In genomic region chr9:127557998-127558546, GRCh38 we compare ENCODE assay signal across 10 cellular contexts. TPM values are rescaled to one million over a fixed set of nuclear protein-coding genes. Genes with fewer than 3 reads are reported as not detected.
A peak's percentile ranks its signal among the peaks of the same experiment; 100 is the strongest.
DNase-seq lines count a peak whose midpoint lies in the region; ATAC-seq and TF ChIP-seq lines count a peak whose summit lies in the region.
"Had no signal": no experiment of that assay in that cellular context is flagged by ENCODE, and none has a peak within 500 bp of the region (broad histone marks: within the 10 kb centered on the region; RNA-seq: fewer than 3 reads in every experiment).

No MANE protein-coding gene starts in this region.

- H3K9me3 ChIP-seq in gastroesophageal sphincter (no peaks in the 10 kb centered on the region), smooth muscle cell (replicated peaks; ENCODE audit: low read depth) (no peaks in the 10 kb centered on the region)

- H3K9ac ChIP-seq in smooth muscle cell (ENCODE audit: low read depth): peak overlapping the region; percentile 33

- H3K27me3 ChIP-seq in gastroesophageal sphincter (no peaks in the 10 kb centered on the region), smooth muscle cell (ENCODE audit: low read depth) (no peaks in the 10 kb centered on the region)

- TF ChIP-seq EP300 in gastroesophageal sphincter (IDR thresholded peaks at IDR 0.05): no peak

- WGBS in gastroesophageal sphincter (ENCODE audit: low coverage in 1 of 2), 2 donors: 38% methylated on average over 6 of the region's 11 CpGs; no CpG with 5 or more reads in 1 of the 2 donors
- WGBS in smooth muscle cell (ENCODE audit: low lambda C conversion rate): 24% methylated on average over 11 of the region's 11 CpGs
- WGBS in lower leg skin, 2 donors: 47 to 58% methylated on average over 11 of the region's 11 CpGs

- peaks cover 10% of the 10 kb centered on the region; the same call in 1 of the 2 replicates for H3K27me3 Mint-ChIP-seq in HFFc6 (ENCODE audit: insufficient read depth)
- H3K27me3 Mint-ChIP-seq in activated CD4-positive, alpha-beta memory T cell treated with anti-CD3 and anti-CD28 coated beads for 36 hours: no peaks in the 10 kb centered on the region

- H3K4me1 ChIP-seq in gastroesophageal sphincter: peaks cover 0 to 94% (median 65%) of the 10 kb centered on the region in 3 donors
- H3K4me1 ChIP-seq in smooth muscle cell (ENCODE audit: low read depth): peaks cover 42% of the 10 kb centered on the region

- H3K4me1 Mint-ChIP-seq in HFFc6 (ENCODE audit: low read depth): peaks cover 100% of the 10 kb centered on the region
- H3K4me1 Mint-ChIP-seq in activated CD4-positive, alpha-beta memory T cell treated with anti-CD3 and anti-CD28 coated beads for 36 hours (ENCODE audit: low read depth): peaks cover 52% of the 10 kb centered on the region

- TF ChIP-seq POLR2A in gastroesophageal sphincter (IDR thresholded peaks at IDR 0.05) (no peak), lower leg skin (IDR thresholded peaks at IDR 0.05) (no peak)

- peak overlapping the region; percentile 70 for H3K4me2 ChIP-seq in smooth muscle cell

- intact Hi-C loops in activated CD4-positive, alpha-beta memory T cell treated with anti-CD3 and anti-CD28 coated beads for 36 hours (cut with micrococcal nuclease): loop anchor here (2.0 kb wide), 1 partner anchor 13 kb away; no protein-coding TSS in a partner anchor
- intact Hi-C loops in lower leg skin (cut with DNase I; ENCODE audit: low total_unique reads): no loop called here

- peaks cover 38% of the 10 kb centered on the region for H3K36me3 Mint-ChIP-seq in HFFc6 (ENCODE audit: low read depth)
- no peaks in the 10 kb centered on the region for H3K36me3 Mint-ChIP-seq in activated CD4-positive, alpha-beta memory T cell treated with anti-CD3 and anti-CD28 coated beads for 36 hours
- H3K36me3 Mint-ChIP-seq: IgD-negative memory B cell had no signal

- no peaks in the 10 kb centered on the region for H3K9me3 Mint-ChIP-seq in HFFc6
- no peaks in the 10 kb centered on the region for H3K9me3 Mint-ChIP-seq in activated CD4-positive, alpha-beta memory T cell treated with anti-CD3 and anti-CD28 coated beads for 36 hours
- H3K9me3 Mint-ChIP-seq: IgD-negative memory B cell had no signal

- H3K27ac ChIP-seq in gastroesophageal sphincter: peak overlapping the region in 3 of 4 donors; percentile 75 to 81 (median 78)
- peak overlapping the region; percentile 98 for H3K27ac ChIP-seq in smooth muscle cell (ENCODE audit: low read depth)

- ATAC-seq in gastroesophageal sphincter (no peak), HG03432 (IDR thresholded peaks at IDR 0.05; ENCODE audit: unreplicated experiment) (no peak), GM21825 (IDR thresholded peaks at IDR 0.05; ENCODE audit: unreplicated experiment) (no peak)

- POLR2A ChIA-PET in activated CD4-positive, alpha-beta memory T cell treated with anti-CD3 and anti-CD28 coated beads for 36 hours (lab: Charles Lee): interaction anchor here (0.9 to 1.5 kb wide), 4 partner anchors 10 to 221 kb away, joined by 3 to 4 read pairs (median 4); partner anchors contain the start of gene SH2D3C

- TF ChIP-seq CTCF in HFFc6 (IDR thresholded peaks at IDR 0.05) (no peak), gastroesophageal sphincter (IDR thresholded peaks at IDR 0.05) (no peak), smooth muscle cell (IDR thresholded peaks at IDR 0.05; ENCODE audit: borderline replicate concordance, insufficient read depth, poor library complexity, severe bottlenecking) (no peak), lower leg skin (IDR thresholded peaks at IDR 0.05) (no peak)

- peaks cover 56% of the 10 kb centered on the region for H4K20me1 ChIP-seq in smooth muscle cell (ENCODE audit: low read depth)

- H3K79me2 ChIP-seq in smooth muscle cell (ENCODE audit: low read depth): peaks cover 79% of the 10 kb centered on the region

- H3K36me3 ChIP-seq in gastroesophageal sphincter (peaks cover 0 to 40% of the 10 kb centered on the region in 2 donors), smooth muscle cell (ENCODE audit: low read depth) (no peaks in the 10 kb centered on the region)

- CTCF ChIA-PET in activated CD4-positive, alpha-beta memory T cell treated with anti-CD3 and anti-CD28 coated beads for 36 hours (lab: Charles Lee): interaction anchor here (0.9 to 2.7 kb wide), 3 partner anchors 29 to 50 kb away, joined by 3 to 13 read pairs (median 3); no protein-coding TSS in a partner anchor

- H2AFZ ChIP-seq in smooth muscle cell (ENCODE audit: low read depth): no peak overlapping the region

- DNase-seq in HFFc6 (no peak), smooth muscle cell (lab: John Stamatoyannopoulos, UW; ENCODE audit: unreplicated experiment) (no peak), lower leg skin (ENCODE audit: low spot score in 2 of 2) (no peak)
- DNase-seq in activated CD4-positive, alpha-beta memory T cell treated with anti-CD3 and anti-CD28 coated beads for 36 hours: no peak
- DNase-seq: activated CD8-positive, alpha-beta memory T cell treated with anti-CD3 and anti-CD28 coated beads, Interleukin-2, amount 50 U/mL, for 4 hours; small intestine had no signal

- H3K27ac Mint-ChIP-seq in HFFc6: peak overlapping the region; percentile 99
- H3K27ac Mint-ChIP-seq in activated CD4-positive, alpha-beta memory T cell treated with anti-CD3 and anti-CD28 coated beads for 36 hours: peak overlapping the region; percentile 42

- H3K4me3 Mint-ChIP-seq in HFFc6: peak overlapping the region; percentile 81
- no peak overlapping the region for H3K4me3 Mint-ChIP-seq in activated CD4-positive, alpha-beta memory T cell treated with anti-CD3 and anti-CD28 coated beads for 36 hours

- no peak overlapping the region for H3K4me3 ChIP-seq in gastroesophageal sphincter
- no peak overlapping the region for H3K4me3 ChIP-seq in smooth muscle cell
- H3K4me3 ChIP-seq in lower leg skin (ENCODE audit: low read depth, poor library complexity, severe bottlenecking): no peak overlapping the region

- peaks cover 40% of the 10 kb centered on the region for H3F3A ChIP-seq in smooth muscle cell (ENCODE audit: low read depth)

RNA-seq across cellular contexts. Expression of gene STXBP1, which starts 54.0 kb away (rescaled TPM):
- total RNA-seq in HFFc6 (2021; fragmentation: NEBNext Ultra II Directional; extraction: Animal tissue kit (Norgen Biotek cat#: 25700)): 10 to 100 TPM; 61.9 to 90.7 (median 73.6) TPM
- total RNA-seq in activated CD4-positive, alpha-beta memory T cell treated with anti-CD3 and anti-CD28 coated beads for 36 hours: 10 to 100 TPM; 27.3 to 27.8 TPM
- total RNA-seq in gastroesophageal sphincter (10 to 100 TPM; 25.7 to 47.0 (median 33.1) TPM), smooth muscle cell (22.4 and 39.5 TPM in 2 replicates), lower leg skin (10 to 100 TPM; 17.4 to 66.8 (median 30.5) TPM)
- polyA plus RNA-seq in smooth muscle cell: 22.8 and 26.7 TPM in 2 replicates
